Comparison of ENCODE assay signal across 9 cellular contexts in genomic region chr3:152270145-152270870, GRCh38. TPM values are rescaled to one million over a fixed set of nuclear protein-coding genes. Genes with fewer than 3 reads are reported as not detected.
DNase-seq lines count a peak whose midpoint lies in the region; ATAC-seq, FAIRE-seq and TF ChIP-seq lines count a peak whose summit lies in the region.
"Had no signal": no experiment of that assay in that cellular context is flagged by ENCODE, and none has a peak within 500 bp of the region (broad histone marks: within the 10 kb centered on the region; RNA-seq: fewer than 3 reads in every experiment).

No MANE protein-coding gene starts in this region.

- H3K9me2 ChIP-seq in PC-3 (replicated peaks; ENCODE audit: low read length), result no peaks in the 10 kb centered on the region

- peaks cover 45% of the 10 kb centered on the region for H4K20me1 ChIP-seq in PC-3 (ENCODE audit: low read length)

- H3F3A ChIP-seq in PC-3 (ENCODE audit: low read length, unreplicated experiment), result no peaks in the 10 kb centered on the region

- TSS peak; percentile 43 for BruUV-seq in PC-3 (replicated peaks; lab: Mats Ljungman, UMichigan)

- no peaks in the 10 kb centered on the region for H3K27me3 ChIP-seq in PC-3 (ENCODE audit: low read length)
- H3K27me3 ChIP-seq in dorsolateral prefrontal cortex, result no peaks in the 10 kb centered on the region
- H3K27me3 ChIP-seq in mucosa of stomach (ENCODE audit: control insufficient read depth, insufficient read depth, low read length), result no peaks in the 10 kb centered on the region

- no peaks in the 10 kb centered on the region for H3K9me3 ChIP-seq in PC-3 (ENCODE audit: low read length)
- H3K9me3 ChIP-seq in mucosa of stomach (ENCODE audit: control insufficient read depth, low read length), result no peaks in the 10 kb centered on the region

- H3K27ac ChIP-seq in PC-3 (ENCODE audit: low read length) (peak overlapping the region; percentile 94), dorsolateral prefrontal cortex (peak overlapping the region; percentile 85 to 100 (median 99))

- H3K9ac ChIP-seq in PC-3 (ENCODE audit: low read length), result peak overlapping the region; percentile 94
- peak overlapping the region; percentile 91 for H3K9ac ChIP-seq in mucosa of stomach (ENCODE audit: low read length)

- peak; percentile 4 for DNase-seq in NK-92 treated with Interleukin-12 subunit alpha and Interleukin-12 subunit beta, amount 100 ng/mL, for 24 hours (lab: John Stamatoyannopoulos, UW)
- no peak for DNase-seq in NK-92 (lab: John Stamatoyannopoulos, UW; ENCODE audit: unreplicated experiment)
- peak; percentile 23 for DNase-seq in PC-3
- DNase-seq in dorsolateral prefrontal cortex, result no peak
- no peak for DNase-seq in frontal cortex (ENCODE audit: low spot score in 2 of 2)
- no peak for DNase-seq in NCI-H1436 treated with DMSO at 0.1 percent for 48 hours (lab: John Stamatoyannopoulos, UW)

- ATAC-seq in PC-3 (peak; percentile 14), GM21528 (IDR thresholded peaks at IDR 0.05; ENCODE audit: low FRiP score, unreplicated experiment) (no peak)

- H3K4me3 ChIP-seq in PC-3 (ENCODE audit: low read length), result peak overlapping the region; percentile 81
- H3K4me3 ChIP-seq in dorsolateral prefrontal cortex, result peak overlapping the region; percentile 62 to 97 (median 89)
- peak overlapping the region; percentile 72 for H3K4me3 ChIP-seq in mucosa of stomach (ENCODE audit: low read length)

- H3K36me3 ChIP-seq in PC-3 (ENCODE audit: low read depth, low read length), result no peaks in the 10 kb centered on the region
- no peaks in the 10 kb centered on the region for H3K36me3 ChIP-seq in mucosa of stomach (ENCODE audit: control insufficient read depth, insufficient read depth, low read length)

- TF ChIP-seq CTCF in PC-3 (conservative IDR thresholded peaks at IDR 0.05; ENCODE audit: low read depth, low read length) (no peak), dorsolateral prefrontal cortex (IDR thresholded peaks at IDR 0.05 in 54 of 56, conservative IDR thresholded peaks at IDR 0.05 in 2 of 56; ENCODE audit: low read depth in 1 of 56, partially characterized antibody in 56 of 56) (peak in 1 of 56 donors; percentile 5)

- intact Hi-C loops in PC-3 (cut with micrococcal nuclease) (loop anchor here (2.0 kb wide), 1 partner anchor 198 kb away; no protein-coding TSS in a partner anchor), dorsolateral prefrontal cortex (cut with DNase I) (no loop called here)

- no peak overlapping the region for H2AFZ ChIP-seq in PC-3 (ENCODE audit: low read length)

- peaks cover 81% of the 10 kb centered on the region for H3K79me2 ChIP-seq in PC-3 (ENCODE audit: low read length)

- CTCF ChIA-PET in PC-3 (lab: Charles Lee), result interaction anchor here (1.0 kb wide), 1 partner anchor 111 kb away, joined by 4 read pairs; no protein-coding TSS in a partner anchor

- H3K4me2 ChIP-seq in PC-3 (ENCODE audit: low read length), result peak overlapping the region; percentile 94

- FAIRE-seq in frontal cortex (lab: Jason Lieb, UNC), result no peak
- FAIRE-seq: G401.6 had no signal

- peaks cover 48% of the 10 kb centered on the region for H3K4me1 ChIP-seq in PC-3 (ENCODE audit: insufficient read depth, low read length)
- peaks cover 24% of the 10 kb centered on the region for H3K4me1 ChIP-seq in mucosa of stomach (ENCODE audit: control insufficient read depth, insufficient read depth, low read length)

- POLR2A ChIA-PET in PC-3 (lab: Charles Lee; ENCODE audit: unreplicated experiment), result interaction anchor here (0.6 to 0.8 kb wide), 3 partner anchors 59 to 123 kb away, joined by 3 to 4 read pairs (median 3); no protein-coding TSS in a partner anchor

RNA-seq across cellular contexts. Expression of gene MBNL1, which starts 1.6 kb away (rescaled TPM):
- 150 and 161 TPM in 2 replicates for total RNA-seq in PC-3 (2014; rRNA removed)
- 100 to 1,000 TPM; 106 to 168 (median 132) TPM for total RNA-seq in dorsolateral prefrontal cortex
- total RNA-seq in frontal cortex, result 44.0 TPM

Comparison
In these comparisons a context has a peak if more than half of its experiments do, and no peak if none do; other contexts are left out.
1. DNase-seq: peak in NK-92 treated with Interleukin-12 subunit alpha and Interleukin-12 subunit beta, amount 100 ng/mL, for 24 hours (single experiment) and PC-3 (single experiment); none in NK-92 (single experiment), dorsolateral prefrontal cortex (0 of 10), frontal cortex (0 of 2) and NCI-H1436 treated with DMSO at 0.1 percent for 48 hours (single experiment).
2. Peak in every context shown above with its lines, with median percentiles within 50 percentile points of each other: H3K4me3 ChIP-seq.